Comparison of ENCODE assay signal across 10 cellular contexts in the genomic region with DNA sequence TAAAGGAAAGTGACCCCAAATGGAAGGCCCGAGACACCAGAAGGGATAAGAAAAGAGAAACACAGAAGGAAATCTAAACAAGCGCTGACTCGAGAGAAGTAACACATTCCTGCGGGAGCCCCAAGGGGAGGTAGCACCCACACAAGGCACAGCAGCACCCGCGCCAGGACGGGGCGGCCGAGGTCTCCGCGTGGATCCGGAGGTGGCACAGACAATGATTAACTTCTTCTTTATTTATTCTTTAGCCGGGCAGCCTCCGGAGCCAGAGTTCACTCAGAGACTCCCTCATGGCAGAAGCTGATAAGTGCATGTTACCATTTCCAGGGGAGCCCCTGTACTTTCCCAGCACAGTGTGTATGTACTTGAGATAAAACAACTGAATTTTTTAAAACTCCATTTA. TPM values are rescaled to one million over a fixed set of nuclear protein-coding genes. Genes with fewer than 3 reads are reported as not detected.
DNase-seq lines count a peak whose midpoint lies in the region; ATAC-seq, FAIRE-seq and TF ChIP-seq lines count a peak whose summit lies in the region.
"Had no signal": no experiment of that assay in that cellular context is flagged by ENCODE, and none has a peak within 500 bp of the region (broad histone marks: within the 10 kb centered on the region; RNA-seq: fewer than 3 reads in every experiment).

No MANE protein-coding gene starts in this region.

- no peaks in the 10 kb centered on the region for H3K36me3 Mint-ChIP-seq in GM23338 (ENCODE audit: low read depth)
- H3K36me3 Mint-ChIP-seq: activated naive CD4-positive, alpha-beta T cell treated with anti-CD3 and anti-CD28 coated beads, Interleukin-2, amount 50 U/mL, for 24 hours had no signal

- H3K4me3 Mint-ChIP-seq in GM23338, result no peak overlapping the region
- H3K4me3 Mint-ChIP-seq: activated naive CD4-positive, alpha-beta T cell treated with anti-CD3 and anti-CD28 coated beads, Interleukin-2, amount 50 U/mL, for 24 hours had no signal

- H2BK15ac ChIP-seq in neuronal stem cell (ENCODE audit: low read length), result no peak overlapping the region

- no peak for DNase-seq in GM23338 (ENCODE audit: low spot score)
- DNase-seq in amniotic epithelial cell (ENCODE audit: low read depth), result peak; percentile 26
- peak; percentile 79 for DNase-seq in kidney glomerular epithelial cell (lab: John Stamatoyannopoulos, UW)
- DNase-seq in sigmoid colon, result no peak
- DNase-seq in NK-92 (lab: John Stamatoyannopoulos, UW; ENCODE audit: unreplicated experiment), result no peak
- DNase-seq in neuronal stem cell (ENCODE audit: low spot score), result no peak
- DNase-seq in GM12892 (ENCODE audit: insufficient read length), result no peak

- H3K4me1 ChIP-seq in GM23338 (ENCODE audit: insufficient read depth) (0 out of 2 replicates have a peak, but pooled peaks cover 5% of the 10 kb centered on the region), sigmoid colon (peaks cover 0 to 83% (median 71%) of the 10 kb centered on the region in 4 donors), neuronal stem cell (ENCODE audit: control insufficient read depth in 2 of 2, insufficient read depth in 1 of 2, low read depth in 1 of 2, low read length in 2 of 2) (peaks cover 2 to 17% of the 10 kb centered on the region in 2 donors)

- H3F3A ChIP-seq in GM23338 (replicated peaks; ENCODE audit: low read depth), result no peaks in the 10 kb centered on the region

- no peak overlapping the region for H3K4ac ChIP-seq in neuronal stem cell (ENCODE audit: low read length)

- H3K36me3 ChIP-seq in GM23338 (ENCODE audit: insufficient read depth) (no peaks in the 10 kb centered on the region), sigmoid colon (peaks cover 0 to 16% (median 2%) of the 10 kb centered on the region in 4 donors), neuronal stem cell (replicated peaks in 1 of 2; ENCODE audit: control insufficient read depth in 2 of 2, insufficient read depth in 2 of 2, low read length in 2 of 2) (peaks cover 2 to 25% of the 10 kb centered on the region in 2 donors)

- H2BK5ac ChIP-seq in neuronal stem cell (ENCODE audit: low read length), result no peak overlapping the region

- H3K27ac ChIP-seq in GM23338 (ENCODE audit: low read depth) (peak overlapping the region; percentile 9; the same call in 1 of the 2 replicates), sigmoid colon (peak overlapping the region; percentile 68 to 76 (median 72)), neuronal stem cell (replicated peaks; ENCODE audit: low read length) (no peak overlapping the region)

- peaks cover 35% of the 10 kb centered on the region for H3K79me1 ChIP-seq in neuronal stem cell (ENCODE audit: low read depth, low read length)

- H3K4me2 ChIP-seq in GM23338, result no peak overlapping the region
- no peak overlapping the region for H3K4me2 ChIP-seq in neuronal stem cell (ENCODE audit: insufficient read depth, low read length, poor library complexity, severe bottlenecking)

- H3K27me3 ChIP-seq in GM23338 (ENCODE audit: insufficient read depth) (no peaks in the 10 kb centered on the region), sigmoid colon (no peaks in the 10 kb centered on the region), neuronal stem cell (ENCODE audit: control insufficient read depth in 3 of 3, insufficient read depth in 3 of 3, low read depth in 1 of 3, low read length in 3 of 3) (no peaks in the 10 kb centered on the region)

- H3K14ac ChIP-seq in neuronal stem cell (ENCODE audit: low read length), result no peak overlapping the region

- H2AFZ ChIP-seq in GM23338, result no peak overlapping the region
- H2AFZ ChIP-seq in neuronal stem cell (ENCODE audit: low read length), result no peak overlapping the region

- no peaks in the 10 kb centered on the region for H3K9me2 ChIP-seq in GM23338 (ENCODE audit: insufficient read depth)

- 20 to 64% methylated on average over 14 of the region's 14 CpGs for WGBS in sigmoid colon, 2 donors
- WGBS in neuronal stem cell (ENCODE audit: extremely low coverage in 2 of 2, insufficient read length in 2 of 2, insufficient replicate concordance in 1 of 2), 2 donors, result no CpG with 5 or more reads among the region's 14 CpGs

- H3K9me3 ChIP-seq in sigmoid colon (no peaks in the 10 kb centered on the region), neuronal stem cell (replicated peaks in 1 of 2; ENCODE audit: control insufficient read depth in 2 of 2, insufficient read depth in 1 of 2, low read depth in 1 of 2, low read length in 2 of 2) (no peaks in the 10 kb centered on the region)

- peaks cover 5% of the 10 kb centered on the region; the same call in 1 of the 2 replicates for H4K20me1 ChIP-seq in GM23338 (replicated peaks; ENCODE audit: insufficient read depth)

- no peak overlapping the region for H4K91ac ChIP-seq in neuronal stem cell (ENCODE audit: low read depth, low read length, poor library complexity)

- no peak overlapping the region for H3K18ac ChIP-seq in neuronal stem cell (ENCODE audit: low read length)

- no peak overlapping the region for H4K8ac ChIP-seq in neuronal stem cell (ENCODE audit: low read depth, low read length)

- intact Hi-C loops in sigmoid colon (cut with DNase I), result loop anchor here (5.0 to 10.0 kb wide), 3 partner anchors 33 to 200 kb away; no protein-coding TSS in a partner anchor

- H3K9ac ChIP-seq in neuronal stem cell (ENCODE audit: low read depth, low read length, poor library complexity), result no peak overlapping the region

- H3K4me3 ChIP-seq in GM23338 (no peak overlapping the region), sigmoid colon (no peak overlapping the region), neuronal stem cell (ENCODE audit: low read length in 2 of 2) (no peak overlapping the region)

- H2AK5ac ChIP-seq in neuronal stem cell (ENCODE audit: low read depth, low read length), result no peak overlapping the region

- peaks cover 77% of the 10 kb centered on the region for H3K79me2 ChIP-seq in GM23338 (replicated peaks; ENCODE audit: insufficient read depth)

- H3K27ac Mint-ChIP-seq in GM23338, result no peak overlapping the region
- H3K27ac Mint-ChIP-seq: activated naive CD4-positive, alpha-beta T cell treated with anti-CD3 and anti-CD28 coated beads, Interleukin-2, amount 50 U/mL, for 24 hours had no signal

- peaks cover 7% of the 10 kb centered on the region for H3K27me3 Mint-ChIP-seq in GM23338 (ENCODE audit: insufficient read depth, low read depth, poor library complexity)
- H3K27me3 Mint-ChIP-seq: activated naive CD4-positive, alpha-beta T cell treated with anti-CD3 and anti-CD28 coated beads, Interleukin-2, amount 50 U/mL, for 24 hours had no signal

- no peak for TF ChIP-seq CTCF in GM23338 (conservative IDR thresholded peaks at IDR 0.05; ENCODE audit: low read depth in 2 of 2)
- TF ChIP-seq CTCF in sigmoid colon (IDR thresholded peaks at IDR 0.05), result no peak

- TF ChIP-seq POLR2A in sigmoid colon (IDR thresholded peaks at IDR 0.05), result no peak
- TF ChIP-seq POLR2A in GM12892 (IDR thresholded peaks at IDR 0.05; ENCODE audit: low read depth, low read length), result no peak

- H3K4me1 Mint-ChIP-seq in GM23338, result peaks cover 28% of the 10 kb centered on the region

- ATAC-seq in GM23338, result no peak
- ATAC-seq in HG03520 (IDR thresholded peaks at IDR 0.05; ENCODE audit: unreplicated experiment), result no peak
- ATAC-seq: activated CD4-positive, CD25-positive, alpha-beta regulatory T cell treated with anti-CD3 and anti-CD28 coated beads, Interleukin-2, amount 50 U/mL, for 24 hours had no signal

- H3K23ac ChIP-seq in neuronal stem cell (ENCODE audit: low read depth, low read length, poor library complexity), result no peak overlapping the region

- H2BK120ac ChIP-seq in neuronal stem cell (ENCODE audit: low read depth, low read length), result no peak overlapping the region

- TF ChIP-seq EP300 in sigmoid colon (IDR thresholded peaks at IDR 0.05), result no peak

- no peak for FAIRE-seq in GM12892 (lab: Jason Lieb, UNC)

- no peak overlapping the region for H2BK12ac ChIP-seq in neuronal stem cell (ENCODE audit: low read length)

- no peaks in the 10 kb centered on the region; the same call in 2 of the 3 replicates for H3K9me3 Mint-ChIP-seq in GM23338
- H3K9me3 Mint-ChIP-seq: activated naive CD4-positive, alpha-beta T cell treated with anti-CD3 and anti-CD28 coated beads, Interleukin-2, amount 50 U/mL, for 24 hours had no signal

RNA-seq across cellular contexts. Expression of gene TOLLIP, which starts 5.1 kb away (rescaled TPM):
- total RNA-seq in GM23338 (2014; rRNA removed; shearing (Covaris generic)), result 11.7 and 18.0 TPM in 2 replicates
- polyA plus RNA-seq in GM23338 (2016; fragmentation: Nextera tagmentation; extraction: Ambion mirVana), result 9.7 and 13.5 TPM in 2 replicates
- 10 to 100 TPM; 25.0 to 39.1 (median 36.0) TPM for total RNA-seq in sigmoid colon
- 10 to 100 TPM; 27.0 to 41.2 (median 36.9) TPM for polyA plus RNA-seq in sigmoid colon
- 16.5 TPM for polyA plus RNA-seq in neuronal stem cell (2013, experiment 1 of 2)
- 15.3 TPM for polyA plus RNA-seq in neuronal stem cell (2013, experiment 2 of 2)
- polyA plus RNA-seq in GM12892 (2012; ENCODE audit: missing spikeins), result 8.1 TPM

Comparison
In these comparisons a context has a peak if more than half of its experiments do, and no peak if none do; other contexts are left out.
1. DNase-seq: peak in amniotic epithelial cell (single experiment) and kidney glomerular epithelial cell (single experiment); none in GM23338 (single experiment), sigmoid colon (single experiment), NK-92 (single experiment), neuronal stem cell (single experiment) and GM12892 (single experiment).